In genomic region chr14:59313063-59314018, GRCh38 we compare ENCODE assay signal across 12 cellular contexts.
DNase-seq lines count a peak whose midpoint lies in the region; ATAC-seq lines count a peak whose summit lies in the region.
"Had no signal": no experiment of that assay in that cellular context is flagged by ENCODE, and none has a peak within 500 bp of the region (broad histone marks: within the 10 kb centered on the region; RNA-seq: fewer than 3 reads in every experiment).

No MANE protein-coding gene starts in this region.

- peaks cover 85% of the 10 kb centered on the region for H3K4me1 ChIP-seq in muscle layer of colon (ENCODE audit: insufficient read depth, low read length)
- peaks cover 6% of the 10 kb centered on the region; the same call in 1 of the 2 replicates for H3K4me1 ChIP-seq in HAP-1

- no peaks in the 10 kb centered on the region for H3K27me3 ChIP-seq in muscle layer of colon (ENCODE audit: control insufficient read depth in 1 of 2, insufficient read depth in 2 of 2, low read length in 2 of 2)
- no peaks in the 10 kb centered on the region for H3K27me3 ChIP-seq in HAP-1 (ENCODE audit: low read depth)
- H3K27me3 ChIP-seq: BLaER1 had no signal

- DNase-seq in head of caudate nucleus (no peak), foreskin melanocyte (no peak), HAP-1 (ENCODE audit: low spot score in 2 of 2) (no peak)
- DNase-seq: activated T-cell treated with anti-CD3 and anti-CD28 coated beads, Interleukin-2, amount 50 U/mL, for 1 hour; NCI-H1105 treated with DMSO at 0.1 percent for 48 hours; OCI-M1 had no signal

- H3K9me3 ChIP-seq in muscle layer of colon (ENCODE audit: low read length) (no peaks in the 10 kb centered on the region), HAP-1 (no peaks in the 10 kb centered on the region)
- H3K9me3 ChIP-seq: BLaER1 had no signal

- peak overlapping the region; percentile 53 for H3K27ac ChIP-seq in muscle layer of colon (ENCODE audit: low read depth, low read length)
- H3K27ac ChIP-seq: BLaER1 had no signal

- H3K9ac ChIP-seq in muscle layer of colon (ENCODE audit: low read length): no peak overlapping the region
- H3K9ac ChIP-seq: BLaER1 had no signal

- H3K4me3 ChIP-seq in muscle layer of colon (ENCODE audit: low read depth in 1 of 2, low read length in 2 of 2): no peak overlapping the region
- H3K4me3 ChIP-seq in HAP-1: no peak overlapping the region
- H3K4me3 ChIP-seq: BLaER1 had no signal

- intact Hi-C loops in head of caudate nucleus (cut with DNase I): no loop called here

- ATAC-seq in GM18511 (IDR thresholded peaks at IDR 0.05; ENCODE audit: unreplicated experiment): peak; percentile 84
- peak; percentile 71 for ATAC-seq in GM21619 (IDR thresholded peaks at IDR 0.05; ENCODE audit: unreplicated experiment)
- peak; percentile 59 for ATAC-seq in HG03378 (IDR thresholded peaks at IDR 0.05; ENCODE audit: unreplicated experiment)
- no peak for ATAC-seq in HG02610 (IDR thresholded peaks at IDR 0.05; ENCODE audit: unreplicated experiment)

- no peaks in the 10 kb centered on the region for H3K36me3 ChIP-seq in muscle layer of colon (ENCODE audit: insufficient read depth, low read length)
- no peaks in the 10 kb centered on the region for H3K36me3 ChIP-seq in HAP-1 (replicated peaks)
- H3K36me3 ChIP-seq: BLaER1 had no signal

- in situ Hi-C loops in HAP-1 (cut with MboI; ENCODE audit: low sequenced_read_pairs): no loop called here
